ENCODE assay signal across 11 cellular contexts in the genomic region with DNA sequence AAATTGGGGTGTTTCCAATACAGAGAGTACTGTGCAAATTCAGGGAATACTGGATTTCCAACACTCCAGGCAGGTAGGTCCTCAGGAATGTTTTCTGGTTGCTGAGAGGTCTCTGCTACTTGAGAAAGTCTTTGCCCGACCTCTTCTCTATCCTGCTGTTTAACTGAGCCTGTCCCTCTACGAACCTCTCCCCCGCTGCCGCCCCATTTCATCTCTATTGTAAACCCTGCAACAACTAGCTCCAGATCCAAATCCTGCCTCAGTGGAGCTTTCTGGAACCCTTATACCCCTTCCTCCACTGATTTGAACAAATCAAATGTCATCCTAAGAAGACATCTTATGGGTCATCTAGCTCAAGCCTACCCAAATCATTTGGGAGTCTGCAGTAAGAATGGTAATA. TPM values are rescaled to one million over a fixed set of nuclear protein-coding genes. Genes with fewer than 3 reads are reported as not detected.
DNase-seq lines count a peak whose midpoint lies in the region; ATAC-seq and TF ChIP-seq lines count a peak whose summit lies in the region.
"Had no signal": no experiment of that assay in that cellular context is flagged by ENCODE, and none has a peak within 500 bp of the region (broad histone marks: within the 10 kb centered on the region; RNA-seq: fewer than 3 reads in every experiment).

No MANE protein-coding gene starts in this region.

- H3K4me1 Mint-ChIP-seq in Caco-2 (ENCODE audit: low read depth, unreplicated experiment) (no peaks in the 10 kb centered on the region), endothelial cell (ENCODE audit: unreplicated experiment) (peaks cover 22% of the 10 kb centered on the region)

- no peaks in the 10 kb centered on the region for H3K4me1 ChIP-seq in Caco-2
- peaks cover 7% of the 10 kb centered on the region for H3K4me1 ChIP-seq in PC-3 (ENCODE audit: insufficient read depth, low read length)
- peaks cover 2% of the 10 kb centered on the region for H3K4me1 ChIP-seq in ovary (ENCODE audit: insufficient read depth)

- no TSS peak for BruUV-seq in Caco-2 (replicated peaks; lab: Mats Ljungman, UMichigan)
- BruUV-seq in PC-3 (replicated peaks; lab: Mats Ljungman, UMichigan) = no TSS peak

- H3K27me3 Mint-ChIP-seq in Caco-2 (ENCODE audit: insufficient read depth, unreplicated experiment) (no peaks in the 10 kb centered on the region), endothelial cell (ENCODE audit: unreplicated experiment) (peaks cover 7% of the 10 kb centered on the region)

- H3K4me3 ChIP-seq in Caco-2 (ENCODE audit: low read depth, low read length) = peak overlapping the region; percentile 50
- H3K4me3 ChIP-seq in PC-3 (ENCODE audit: low read length) = peak overlapping the region; percentile 89
- peak overlapping the region; percentile 99 for H3K4me3 ChIP-seq in ovary

- ATAC-seq in PC-3 = no peak
- ATAC-seq in GM18907 (IDR thresholded peaks at IDR 0.05; ENCODE audit: unreplicated experiment) = no peak
- no peak for ATAC-seq in HG03159 (IDR thresholded peaks at IDR 0.05; ENCODE audit: unreplicated experiment)

- peak overlapping the region; percentile 100 for H3K4me2 ChIP-seq in PC-3 (ENCODE audit: low read length)

- H3K27me3 ChIP-seq in Caco-2 (replicated peaks; ENCODE audit: control insufficient read depth, insufficient read depth, low read length) = no peaks in the 10 kb centered on the region
- H3K27me3 ChIP-seq in PC-3 (ENCODE audit: low read length) = no peaks in the 10 kb centered on the region
- H3K27me3 ChIP-seq in ovary = no peaks in the 10 kb centered on the region

- no peaks in the 10 kb centered on the region for H3K9me3 Mint-ChIP-seq in Caco-2 (ENCODE audit: unreplicated experiment)
- H3K9me3 Mint-ChIP-seq in endothelial cell (ENCODE audit: unreplicated experiment) = no peaks in the 10 kb centered on the region

- peaks cover 18% of the 10 kb centered on the region; the same call in 1 of the 2 replicates for H4K20me1 ChIP-seq in PC-3 (ENCODE audit: low read length)

- POLR2A ChIA-PET in Caco-2 (lab: Charles Lee) = no interaction called here
- POLR2A ChIA-PET in PC-3 (lab: Charles Lee; ENCODE audit: unreplicated experiment) = no interaction called here

- H3F3A ChIP-seq in PC-3 (ENCODE audit: low read length, unreplicated experiment) = no peaks in the 10 kb centered on the region

- no peaks in the 10 kb centered on the region for H3K9me3 ChIP-seq in Caco-2
- no peaks in the 10 kb centered on the region for H3K9me3 ChIP-seq in PC-3 (ENCODE audit: low read length)
- H3K9me3 ChIP-seq in ovary = no peaks in the 10 kb centered on the region

- WGBS in ovary, 3 donors = 86 to 94% (median 93%) methylated on average over 4 of the region's 4 CpGs

- H2AFZ ChIP-seq in PC-3 (ENCODE audit: low read length) = no peak overlapping the region

- no peaks in the 10 kb centered on the region for H3K36me3 ChIP-seq in Caco-2 (ENCODE audit: control insufficient read depth, insufficient read depth, low read length)
- peaks cover 12% of the 10 kb centered on the region for H3K36me3 ChIP-seq in PC-3 (ENCODE audit: low read depth, low read length)
- H3K36me3 ChIP-seq in ovary = no peaks in the 10 kb centered on the region

- intact Hi-C loops in Caco-2 (cut with micrococcal nuclease; ENCODE audit: unreplicated experiment) (no loop called here), PC-3 (cut with micrococcal nuclease) (loop anchor here (2.0 kb wide), 1 partner anchor 37 kb away; no protein-coding TSS in a partner anchor), ovary (cut with DNase I) (no loop called here)

- peak overlapping the region; percentile 95 for H3K27ac Mint-ChIP-seq in Caco-2 (ENCODE audit: unreplicated experiment)
- peak overlapping the region; percentile 95 for H3K27ac Mint-ChIP-seq in endothelial cell (ENCODE audit: unreplicated experiment)

- peaks cover 32% of the 10 kb centered on the region for H3K36me3 Mint-ChIP-seq in Caco-2 (ENCODE audit: insufficient read depth, unreplicated experiment)
- H3K36me3 Mint-ChIP-seq in endothelial cell (ENCODE audit: low read depth, unreplicated experiment) = peaks cover 34% of the 10 kb centered on the region

- TF ChIP-seq CTCF in Caco-2 (IDR thresholded peaks at IDR 0.05; ENCODE audit: insufficient read depth in 1 of 2, low read depth in 1 of 2, low read length in 1 of 2, severe bottlenecking in 1 of 2, unreplicated experiment in 1 of 2) = no peak
- no peak for TF ChIP-seq CTCF in PC-3 (conservative IDR thresholded peaks at IDR 0.05; ENCODE audit: low read depth, low read length)
- no peak for TF ChIP-seq CTCF in endothelial cell (IDR thresholded peaks at IDR 0.05; ENCODE audit: unreplicated experiment)
- TF ChIP-seq CTCF in ovary (IDR thresholded peaks at IDR 0.05) = no peak

- no peak for DNase-seq in Caco-2
- no peak for DNase-seq in PC-3
- DNase-seq in endothelial cell (ENCODE audit: low spot score) = no peak
- DNase-seq in ovary = no peak
- DNase-seq in HuH-7.5 (ENCODE audit: low spot score) = no peak
- no peak for DNase-seq in SK-N-DZ (ENCODE audit: low spot score)
- DNase-seq: activated CD4-positive, alpha-beta T cell treated with anti-CD3 and anti-CD28 coated beads, Interleukin-2, amount 50 U/mL, for 48 hours had no signal

- H3K4me3 Mint-ChIP-seq in Caco-2 (ENCODE audit: unreplicated experiment) (peak overlapping the region; percentile 88), endothelial cell (ENCODE audit: unreplicated experiment) (peak overlapping the region; percentile 99)

- no peak for TF ChIP-seq POLR2A in ovary (IDR thresholded peaks at IDR 0.05)

- peaks cover 89% of the 10 kb centered on the region for H3K79me2 ChIP-seq in PC-3 (ENCODE audit: low read length)

- CTCF ChIA-PET in Caco-2 (lab: Charles Lee) (no interaction called here), PC-3 (lab: Charles Lee) (no interaction called here)

- H3K9me2 ChIP-seq in PC-3 (replicated peaks; ENCODE audit: low read length) = no peaks in the 10 kb centered on the region

- TF ChIP-seq EP300 in ovary (IDR thresholded peaks at IDR 0.05) = no peak

- H3K9ac ChIP-seq in PC-3 (ENCODE audit: low read length) = peak overlapping the region; percentile 97

- H3K27ac ChIP-seq in PC-3 (ENCODE audit: low read length) (no peak overlapping the region), ovary (no peak overlapping the region)

RNA-seq across cellular contexts. Expression of a gene that starts 1.3 kb away (rescaled TPM):
- total RNA-seq in Caco-2 (2022) = 50.8 and 57.2 TPM in 2 replicates
- total RNA-seq in PC-3 (2014; rRNA removed) = 53.9 and 55.1 TPM in 2 replicates
- total RNA-seq in endothelial cell (ENCODE audit: unreplicated experiment) = 94.8 TPM
- total RNA-seq in ovary = 10 to 100 TPM; 18.6 to 47.6 (median 42.8) TPM
- 100 to 1,000 TPM in 1 of 2 donors, 10 to 100 TPM in 1; 41.9 to 111 TPM for polyA plus RNA-seq in ovary
- 48.2 and 68.6 TPM in 2 replicates for polyA plus RNA-seq in SK-N-DZ (2014; cell fraction: cytosol; rRNA removed)
- polyA plus RNA-seq in SK-N-DZ (2014; cell fraction: nucleus; rRNA removed) = 54.1 and 55.3 TPM in 2 replicates

RNA-seq across cellular contexts. Expression of a gene that starts 1.4 kb away (rescaled TPM):
- total RNA-seq in Caco-2 (2022) = 4.4 TPM in 2 replicates
- total RNA-seq in PC-3 (2014; rRNA removed) = 5.9 and 6.3 TPM in 2 replicates
- 3.7 TPM for total RNA-seq in endothelial cell (ENCODE audit: unreplicated experiment)
- 1 to 10 TPM; 4.3 to 9.7 (median 7.6) TPM for total RNA-seq in ovary
- 1 to 10 TPM; 5.1 to 6.6 TPM for polyA plus RNA-seq in ovary
- polyA plus RNA-seq in SK-N-DZ (2014; cell fraction: cytosol; rRNA removed) = 28.6 and 28.8 TPM in 2 replicates
- polyA plus RNA-seq in SK-N-DZ (2014; cell fraction: nucleus; rRNA removed) = 30.9 and 38.4 TPM in 2 replicates

RNA-seq across cellular contexts. Expression of a gene that starts 12.3 kb away (rescaled TPM):
- total RNA-seq in Caco-2 (2022) = not detected in 2 replicates
- total RNA-seq in PC-3 (2014; rRNA removed) = not detected in 2 replicates
- total RNA-seq in endothelial cell (ENCODE audit: unreplicated experiment) = not detected
- total RNA-seq in ovary = not detected
- not detected for polyA plus RNA-seq in ovary
- 1.4 and 1.6 TPM in 2 replicates for polyA plus RNA-seq in SK-N-DZ (2014; cell fraction: cytosol; rRNA removed)
- polyA plus RNA-seq in SK-N-DZ (2014; cell fraction: nucleus; rRNA removed) = 4.8 and 5.4 TPM in 2 replicates
- total RNA-seq: HT1080, liver had no signal
- polyA plus RNA-seq: liver had no signal

RNA-seq across cellular contexts. Expression of a gene that starts 25.8 kb away (rescaled TPM):
- total RNA-seq in Caco-2 (2022) = not detected in 2 replicates
- not detected in 2 replicates for total RNA-seq in PC-3 (2014; rRNA removed)
- total RNA-seq in endothelial cell (ENCODE audit: unreplicated experiment) = not detected
- under 1 TPM in 2 of 7 donors, not detected in 5; 0.28 to 0.40 TPM for total RNA-seq in ovary
- polyA plus RNA-seq in ovary = not detected
- 2.3 and 3.1 TPM in 2 replicates for polyA plus RNA-seq in SK-N-DZ (2014; cell fraction: cytosol; rRNA removed)
- polyA plus RNA-seq in SK-N-DZ (2014; cell fraction: nucleus; rRNA removed) = 1.6 TPM in 2 replicates
- total RNA-seq: HT1080, liver had no signal
- polyA plus RNA-seq: liver had no signal

RNA-seq across cellular contexts. Expression of a gene that starts 31.6 kb away (rescaled TPM):
- total RNA-seq in Caco-2 (2022) = not detected in 2 replicates
- not detected in 2 replicates for total RNA-seq in PC-3 (2014; rRNA removed)
- total RNA-seq in endothelial cell (ENCODE audit: unreplicated experiment) = not detected
- under 1 TPM in 2 of 7 donors, not detected in 5; 0.27 to 0.35 TPM for total RNA-seq in ovary
- not detected for polyA plus RNA-seq in ovary
- not detected in 2 replicates for polyA plus RNA-seq in SK-N-DZ (2014; cell fraction: cytosol; rRNA removed)
- not detected in 2 replicates for polyA plus RNA-seq in SK-N-DZ (2014; cell fraction: nucleus; rRNA removed)
- total RNA-seq: HT1080, liver had no signal
